28 cellular contexts compared by ENCODE assay signal in the genomic region with DNA sequence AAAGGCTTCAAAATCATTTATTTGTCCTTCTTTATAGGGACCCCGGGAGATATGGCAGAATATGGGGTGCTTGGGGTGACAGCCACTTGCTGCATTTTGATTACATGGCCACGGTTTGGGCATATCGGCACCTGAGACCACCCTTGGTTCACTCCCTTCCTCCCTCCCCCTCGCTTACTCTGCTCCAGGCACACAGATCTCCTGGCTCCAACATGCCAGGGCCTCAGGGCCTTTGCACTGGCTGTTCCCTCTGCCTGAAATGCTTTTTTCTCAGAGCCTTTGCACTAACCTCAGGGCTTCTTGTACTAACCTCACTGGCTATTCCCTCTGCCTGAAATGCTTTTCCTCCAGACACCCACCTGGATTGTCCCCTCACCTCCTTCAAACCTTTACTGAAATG. TPM values are rescaled to one million over a fixed set of nuclear protein-coding genes. Genes with fewer than 3 reads are reported as not detected.
DNase-seq lines count a peak whose midpoint lies in the region; ATAC-seq and TF ChIP-seq lines count a peak whose summit lies in the region.
"Had no signal": no experiment of that assay in that cellular context is flagged by ENCODE, and none has a peak within 500 bp of the region (broad histone marks: within the 10 kb centered on the region; RNA-seq: fewer than 3 reads in every experiment).

No MANE protein-coding gene starts in this region.

- H3K4me3 ChIP-seq in BLaER1 treated with 17β-estradiol and CSF1 and Interleukin-3, amounts not matched to agents 10 nM and 100 nM, result no peak overlapping the region
- H3K4me3 ChIP-seq in OCI-LY7 (ENCODE audit: low read depth, low read length, poor library complexity, severe bottlenecking) (no peak overlapping the region), esophagus squamous epithelium (no peak overlapping the region)
- H3K4me3 ChIP-seq: A549, GM12878, right atrium auricular region had no signal

- peaks cover 34 to 96% (median 68%) of the 10 kb centered on the region in 10 experiments for H3K4me1 ChIP-seq in BLaER1 treated with 17β-estradiol and CSF1 and Interleukin-3, amounts not matched to agents 10 nM and 100 nM
- H3K4me1 ChIP-seq in OCI-LY7 (ENCODE audit: insufficient read depth, low read length, poor library complexity, severe bottlenecking) (peaks cover 52% of the 10 kb centered on the region), esophagus squamous epithelium (peaks cover 5 to 15% (median 5%) of the 10 kb centered on the region in 3 donors)

- POLR2A ChIA-PET in activated CD8-positive, alpha-beta T cell treated with anti-CD3 and anti-CD28 coated beads, Interleukin-2, amount 10 ng/mL, durations not matched to agents 7 days and 5 days (lab: Charles Lee), result no interaction called here
- POLR2A ChIA-PET in activated CD8-positive, alpha-beta T cell treated with anti-CD3 and anti-CD28 coated beads for 36 hours (lab: Charles Lee), result interaction anchor here (0.6 kb wide), 2 partner anchors 13 to 310 kb away, joined by 3 read pairs; no protein-coding TSS in a partner anchor
- POLR2A ChIA-PET in OCI-LY7 (lab: Charles Lee), result interaction anchor here (0.6 kb wide), 1 partner anchor 13 kb away, joined by 4 read pairs; no protein-coding TSS in a partner anchor
- POLR2A ChIA-PET in naive thymus-derived CD8-positive, alpha-beta T cell (lab: Charles Lee), result interaction anchor here (0.7 to 1.1 kb wide), 3 partner anchors 23 to 825 kb away, joined by 3 to 4 read pairs (median 4); partner anchors contain the start of gene VAV1

- H3K36me3 Mint-ChIP-seq in activated CD8-positive, alpha-beta T cell treated with anti-CD3 and anti-CD28 coated beads, Interleukin-2, amount 10 ng/mL, durations not matched to agents 7 days and 5 days (ENCODE audit: low read depth), result peaks cover 78% of the 10 kb centered on the region
- peaks cover 61% of the 10 kb centered on the region for H3K36me3 Mint-ChIP-seq in activated CD8-positive, alpha-beta T cell treated with anti-CD3 and anti-CD28 coated beads for 36 hours (ENCODE audit: low read depth)
- peaks cover 10 to 45% (median 15%) of the 10 kb centered on the region in 3 donors for H3K36me3 Mint-ChIP-seq in naive thymus-derived CD8-positive, alpha-beta T cell

- H3K9me3 ChIP-seq in BLaER1 treated with 17β-estradiol and CSF1 and Interleukin-3, amounts not matched to agents 10 nM and 100 nM (replicated peaks in 1 of 11), result peaks cover 11 to 27% (median 21%) of the 10 kb centered on the region in 11 experiments; a peak in 21 of 22 replicates
- H3K9me3 ChIP-seq in OCI-LY7 (ENCODE audit: low read length), result no peaks in the 10 kb centered on the region; the same call in 1 of the 2 replicates
- H3K9me3 ChIP-seq in esophagus squamous epithelium, result peaks cover 0 to 7% (median 0%) of the 10 kb centered on the region in 3 donors

- H3K9me2 ChIP-seq in OCI-LY7 (ENCODE audit: insufficient read depth, low read length), result no peaks in the 10 kb centered on the region

- H3K9ac ChIP-seq in BLaER1 treated with 17β-estradiol and CSF1 and Interleukin-3, amounts not matched to agents 10 nM and 100 nM, result peak overlapping the region in 4 of 11 experiments; percentile 2 to 64 (median 58); a peak in 5 of 22 replicates

- in situ Hi-C loops in G401 (cut with HindIII; ENCODE audit: low sequenced_read_pairs), result no loop called here

- H3K27ac ChIP-seq in BLaER1 treated with 17β-estradiol and CSF1 and Interleukin-3, amounts not matched to agents 10 nM and 100 nM, result peak overlapping the region in 8 of 11 experiments; percentile 20 to 97 (median 44); a peak in 9 of 22 replicates
- H3K27ac ChIP-seq in OCI-LY7 (ENCODE audit: low read depth, low read length, poor library complexity, severe bottlenecking) (peak overlapping the region; percentile 43), esophagus squamous epithelium (no peak overlapping the region)
- H3K27ac ChIP-seq: A549, right atrium auricular region had no signal

- peak overlapping the region in 4 of 11 experiments; percentile 21 to 97 (median 82); a peak in 7 of 22 replicates for H3K4me2 ChIP-seq in BLaER1 treated with 17β-estradiol and CSF1 and Interleukin-3, amounts not matched to agents 10 nM and 100 nM
- 0 out of 2 replicates have a peak overlapping the region, but pooled peaks have one; percentile 17 for H3K4me2 ChIP-seq in OCI-LY7 (ENCODE audit: low read length)
- H3K4me2 ChIP-seq: A549 had no signal

- peaks cover 12 to 61% (median 44%) of the 10 kb centered on the region in 11 experiments; a peak in 19 of 22 replicates for H4K20me1 ChIP-seq in BLaER1 treated with 17β-estradiol and CSF1 and Interleukin-3, amounts not matched to agents 10 nM and 100 nM
- no peaks in the 10 kb centered on the region for H4K20me1 ChIP-seq in OCI-LY7 (ENCODE audit: insufficient read depth, low read length)

- no peaks in the 10 kb centered on the region for H3K27me3 ChIP-seq in BLaER1 treated with 17β-estradiol and CSF1 and Interleukin-3, amounts not matched to agents 10 nM and 100 nM
- peaks cover 0 to 20% (median 0%) of the 10 kb centered on the region in 4 donors for H3K27me3 ChIP-seq in esophagus squamous epithelium
- H3K27me3 ChIP-seq: right atrium auricular region had no signal

- H3K4me3 Mint-ChIP-seq in activated CD8-positive, alpha-beta T cell treated with anti-CD3 and anti-CD28 coated beads, Interleukin-2, amount 10 ng/mL, durations not matched to agents 7 days and 5 days, result no peak overlapping the region
- no peak overlapping the region for H3K4me3 Mint-ChIP-seq in activated CD8-positive, alpha-beta T cell treated with anti-CD3 and anti-CD28 coated beads for 36 hours
- H3K4me3 Mint-ChIP-seq in naive thymus-derived CD8-positive, alpha-beta T cell, result peak overlapping the region in 3 of 10 donors; percentile 2 to 19 (median 3)
- H3K4me3 Mint-ChIP-seq: H9, memory B cell had no signal

- no peaks in the 10 kb centered on the region for H3K27me3 Mint-ChIP-seq in activated CD8-positive, alpha-beta T cell treated with anti-CD3 and anti-CD28 coated beads, Interleukin-2, amount 10 ng/mL, durations not matched to agents 7 days and 5 days (ENCODE audit: low read depth)
- no peaks in the 10 kb centered on the region for H3K27me3 Mint-ChIP-seq in activated CD8-positive, alpha-beta T cell treated with anti-CD3 and anti-CD28 coated beads for 36 hours
- H3K27me3 Mint-ChIP-seq in naive thymus-derived CD8-positive, alpha-beta T cell, result no peaks in the 10 kb centered on the region
- H3K27me3 Mint-ChIP-seq: memory B cell had no signal

- no peak for TF ChIP-seq CTCF in activated CD8-positive, alpha-beta T cell treated with anti-CD3 and anti-CD28 coated beads for 36 hours (IDR thresholded peaks at IDR 0.05)
- TF ChIP-seq CTCF in OCI-LY7 (conservative IDR thresholded peaks at IDR 0.05; ENCODE audit: low read length), result no peak
- no peak for TF ChIP-seq CTCF in esophagus squamous epithelium (IDR thresholded peaks at IDR 0.05)

- ATAC-seq in activated CD8-positive, alpha-beta T cell treated with anti-CD3 and anti-CD28 coated beads, Interleukin-2, amount 10 ng/mL, durations not matched to agents 7 days and 5 days, result no peak
- ATAC-seq in activated CD8-positive, alpha-beta T cell treated with anti-CD3 and anti-CD28 coated beads for 36 hours, result no peak
- no peak for ATAC-seq in naive thymus-derived CD8-positive, alpha-beta T cell
- no peak for ATAC-seq in activated CD4-positive, CD25-positive, alpha-beta regulatory T cell treated with anti-CD3 and anti-CD28 coated beads, Interleukin-2, amount 50 U/mL, for 24 hours
- ATAC-seq: A549, GM12878, left lobe of liver, SK-N-SH treated with all-trans-retinoic acid at 6 μM for 48 hours had no signal

- H3K9me3 Mint-ChIP-seq in activated CD8-positive, alpha-beta T cell treated with anti-CD3 and anti-CD28 coated beads, Interleukin-2, amount 10 ng/mL, durations not matched to agents 7 days and 5 days (ENCODE audit: insufficient read depth), result peaks cover 4% of the 10 kb centered on the region
- H3K9me3 Mint-ChIP-seq in activated CD8-positive, alpha-beta T cell treated with anti-CD3 and anti-CD28 coated beads for 36 hours, result peaks cover 10% of the 10 kb centered on the region
- H3K9me3 Mint-ChIP-seq in naive thymus-derived CD8-positive, alpha-beta T cell, result peaks cover 0 to 7% (median 0%) of the 10 kb centered on the region in 9 donors

- peaks cover 70% of the 10 kb centered on the region for H3K4me1 Mint-ChIP-seq in activated CD8-positive, alpha-beta T cell treated with anti-CD3 and anti-CD28 coated beads, Interleukin-2, amount 10 ng/mL, durations not matched to agents 7 days and 5 days (ENCODE audit: low read depth)
- peaks cover 77% of the 10 kb centered on the region for H3K4me1 Mint-ChIP-seq in activated CD8-positive, alpha-beta T cell treated with anti-CD3 and anti-CD28 coated beads for 36 hours (ENCODE audit: low read depth)
- H3K4me1 Mint-ChIP-seq in naive thymus-derived CD8-positive, alpha-beta T cell, result peaks cover 53 to 93% (median 90%) of the 10 kb centered on the region in 4 donors

- BruUV-seq in OCI-LY7 (replicated peaks; lab: Mats Ljungman, UMichigan), result no TSS peak

- peaks cover 51 to 70% (median 57%) of the 10 kb centered on the region in 11 experiments for H3K36me3 ChIP-seq in BLaER1 treated with 17β-estradiol and CSF1 and Interleukin-3, amounts not matched to agents 10 nM and 100 nM
- H3K36me3 ChIP-seq in OCI-LY7 (ENCODE audit: insufficient read depth, low read length) (peaks cover 57% of the 10 kb centered on the region), esophagus squamous epithelium (no peaks in the 10 kb centered on the region)
- H3K36me3 ChIP-seq: right atrium auricular region had no signal

- H2AFZ ChIP-seq in OCI-LY7 (ENCODE audit: low read length), result no peak overlapping the region

- peaks cover 89% of the 10 kb centered on the region for H3K79me2 ChIP-seq in OCI-LY7 (ENCODE audit: insufficient read depth, low read depth, low read length)

- intact Hi-C loops in activated CD8-positive, alpha-beta T cell treated with anti-CD3 and anti-CD28 coated beads for 36 hours (cut with micrococcal nuclease), result no loop called here
- intact Hi-C loops in OCI-LY7 (cut with micrococcal nuclease; ENCODE audit: unreplicated experiment), result no loop called here
- intact Hi-C loops in esophagus squamous epithelium (cut with DNase I), result no loop called here

- DNase-seq in activated CD8-positive, alpha-beta T cell treated with anti-CD3 and anti-CD28 coated beads, Interleukin-2, amount 10 ng/mL, durations not matched to agents 7 days and 5 days, result no peak
- DNase-seq in activated CD8-positive, alpha-beta T cell treated with anti-CD3 and anti-CD28 coated beads for 36 hours, result no peak
- no peak for DNase-seq in OCI-LY7 (ENCODE audit: low spot score)
- DNase-seq in naive thymus-derived CD8-positive, alpha-beta T cell, result no peak
- DNase-seq in esophagus squamous epithelium (lab: John Stamatoyannopoulos, UW), result no peak
- no peak for DNase-seq in G401 (ENCODE audit: low spot score)
- DNase-seq: AML-193; caudate nucleus; cortex of kidney; DMS153; glutamatergic neuron; H9; Karpas-422; NCI-H2029 treated with DMSO at 0.1 percent for 48 hours; NCI-H526 treated with DMSO at 0.1 percent for 48 hours; Right ventricle myocardium superior; small intestine; stimulated activated naive CD4-positive, alpha-beta T cell had no signal

- 88 to 91% methylated on average over 3 to 4 of the region's 4 CpGs for WGBS in esophagus squamous epithelium, 2 donors

- peak overlapping the region; percentile 7 for H3K27ac Mint-ChIP-seq in activated CD8-positive, alpha-beta T cell treated with anti-CD3 and anti-CD28 coated beads, Interleukin-2, amount 10 ng/mL, durations not matched to agents 7 days and 5 days
- no peak overlapping the region for H3K27ac Mint-ChIP-seq in activated CD8-positive, alpha-beta T cell treated with anti-CD3 and anti-CD28 coated beads for 36 hours
- peak overlapping the region; percentile 15 to 91 (median 62) for H3K27ac Mint-ChIP-seq in naive thymus-derived CD8-positive, alpha-beta T cell
- H3K27ac Mint-ChIP-seq: activated T-helper 2 cell treated with anti-CD3 and anti-CD28 coated beads, Interferon-gamma antibody, Interleukin-2, Interleukin-4, amounts not matched to agents 10 μg/mL and 5 μg/mL and 100 μg/mL, durations not matched to agents 14 hours and 24 hours and 36 hours; H9 had no signal

- TF ChIP-seq POLR2A in esophagus squamous epithelium (IDR thresholded peaks at IDR 0.05), result no peak

- CTCF ChIA-PET in activated CD8-positive, alpha-beta T cell treated with anti-CD3 and anti-CD28 coated beads, Interleukin-2, amount 10 ng/mL, durations not matched to agents 7 days and 5 days (lab: Charles Lee), result no interaction called here
- CTCF ChIA-PET in activated CD8-positive, alpha-beta T cell treated with anti-CD3 and anti-CD28 coated beads for 36 hours (lab: Charles Lee), result no interaction called here
- CTCF ChIA-PET in OCI-LY7 (lab: Charles Lee; ENCODE audit: unreplicated experiment), result interaction anchor here (0.6 kb wide), 1 partner anchor 21 kb away, joined by 3 read pairs; no protein-coding TSS in a partner anchor

RNA-seq across cellular contexts. Expression of gene VAV1, which starts 23.8 kb away (rescaled TPM):
- total RNA-seq in activated CD8-positive, alpha-beta T cell treated with anti-CD3 and anti-CD28 coated beads, Interleukin-2, amount 10 ng/mL, durations not matched to agents 7 days and 5 days, result 100 to 1,000 TPM; 122 to 125 TPM
- 10 to 100 TPM; 61.7 to 65.4 TPM for total RNA-seq in activated CD8-positive, alpha-beta T cell treated with anti-CD3 and anti-CD28 coated beads for 36 hours
- total RNA-seq in OCI-LY7 (2014; rRNA removed; shearing (Covaris generic)), result 76.1 and 90.7 TPM in 2 replicates
- total RNA-seq in OCI-LY7 (2022) (92.7 and 107 TPM in 2 replicates), esophagus squamous epithelium (1 to 10 TPM in 3 of 4 donors, under 1 TPM in 1; 0.83 to 7.6 (median 3.6) TPM)
- total RNA-seq in naive thymus-derived CD8-positive, alpha-beta T cell, result 10 to 100 TPM; 79.5 to 85.0 TPM
- 10 to 100 TPM; 18.7 to 27.9 (median 19.9) TPM for polyA plus RNA-seq in naive thymus-derived CD8-positive, alpha-beta T cell
- total RNA-seq in G401 (2014; rRNA removed; shearing (Covaris generic)), result not detected in 2 replicates
- total RNA-seq: fibroblast of villous mesenchyme had no signal

RNA-seq across cellular contexts. Expression of gene SH2D3A, which starts 29.0 kb away (rescaled TPM):
- total RNA-seq in activated CD8-positive, alpha-beta T cell treated with anti-CD3 and anti-CD28 coated beads, Interleukin-2, amount 10 ng/mL, durations not matched to agents 7 days and 5 days, result 10 to 100 TPM; 28.2 to 28.5 TPM
- 10 to 100 TPM; 20.6 to 20.9 TPM for total RNA-seq in activated CD8-positive, alpha-beta T cell treated with anti-CD3 and anti-CD28 coated beads for 36 hours
- 7.8 and 8.5 TPM in 2 replicates for total RNA-seq in OCI-LY7 (2014; rRNA removed; shearing (Covaris generic))
- 9.8 and 13.3 TPM in 2 replicates for total RNA-seq in OCI-LY7 (2022)
- total RNA-seq in naive thymus-derived CD8-positive, alpha-beta T cell, result 10 to 100 TPM; 45.8 to 46.5 TPM
- 10 to 100 TPM; 23.0 to 47.3 (median 35.7) TPM for polyA plus RNA-seq in naive thymus-derived CD8-positive, alpha-beta T cell
- 10 to 100 TPM; 17.3 to 52.1 (median 40.6) TPM for total RNA-seq in esophagus squamous epithelium
- total RNA-seq in G401 (2014; rRNA removed; shearing (Covaris generic)), result 12.2 and 16.1 TPM in 2 replicates
- total RNA-seq: right atrium auricular region, Right ventricle myocardium superior had no signal

RNA-seq across cellular contexts. Expression of gene TRIP10, which starts 56.8 kb away (rescaled TPM):
- total RNA-seq in activated CD8-positive, alpha-beta T cell treated with anti-CD3 and anti-CD28 coated beads, Interleukin-2, amount 10 ng/mL, durations not matched to agents 7 days and 5 days, result 10 to 100 TPM; 13.9 to 15.2 TPM
- total RNA-seq in activated CD8-positive, alpha-beta T cell treated with anti-CD3 and anti-CD28 coated beads for 36 hours, result 10 to 100 TPM; 33.8 to 34.3 TPM
- total RNA-seq in OCI-LY7 (2014; rRNA removed; shearing (Covaris generic)), result 16.1 and 22.2 TPM in 2 replicates
- total RNA-seq in OCI-LY7 (2022), result 19.9 TPM in 2 replicates
- 1 to 10 TPM; 4.5 to 5.3 TPM for total RNA-seq in naive thymus-derived CD8-positive, alpha-beta T cell
- polyA plus RNA-seq in naive thymus-derived CD8-positive, alpha-beta T cell, result 1 to 10 TPM in 1 of 3 donors, under 1 TPM in 2; 0.64 to 1.0 (median 0.97) TPM
- 100 to 1,000 TPM in 3 of 4 donors, 10 to 100 TPM in 1; 67.6 to 160 (median 117) TPM for total RNA-seq in esophagus squamous epithelium
- 74.8 and 108 TPM in 2 replicates for total RNA-seq in G401 (2014; rRNA removed; shearing (Covaris generic))

RNA-seq across cellular contexts. Expression of gene GPR108, which starts 58.9 kb away (rescaled TPM):
- total RNA-seq in activated CD8-positive, alpha-beta T cell treated with anti-CD3 and anti-CD28 coated beads, Interleukin-2, amount 10 ng/mL, durations not matched to agents 7 days and 5 days, result 10 to 100 TPM; 76.7 to 85.6 TPM
- total RNA-seq in activated CD8-positive, alpha-beta T cell treated with anti-CD3 and anti-CD28 coated beads for 36 hours, result 10 to 100 TPM; 58.2 to 64.8 TPM
- 77.5 and 88.3 TPM in 2 replicates for total RNA-seq in OCI-LY7 (2014; rRNA removed; shearing (Covaris generic))
- total RNA-seq in OCI-LY7 (2022), result 63.2 and 73.2 TPM in 2 replicates
- 10 to 100 TPM; 56.8 to 58.3 TPM for total RNA-seq in naive thymus-derived CD8-positive, alpha-beta T cell
- polyA plus RNA-seq in naive thymus-derived CD8-positive, alpha-beta T cell, result 10 to 100 TPM; 51.0 to 77.1 (median 58.0) TPM
- 10 to 100 TPM; 45.7 to 72.8 (median 52.0) TPM for total RNA-seq in esophagus squamous epithelium
- total RNA-seq in G401 (2014; rRNA removed; shearing (Covaris generic)), result 27.5 and 34.7 TPM in 2 replicates

Comparison
In these comparisons a context has a peak if more than half of its experiments do, and no peak if none do; other contexts are left out.
1. H3K27ac ChIP-seq: peak in BLaER1 treated with 17β-estradiol and CSF1 and Interleukin-3, amounts not matched to agents 10 nM and 100 nM (8 of 11) and OCI-LY7 (single experiment); none in esophagus squamous epithelium (0 of 4).
2. RNA of gene VAV1, which starts 23.8 kb away (total RNA-seq): 122 to 125 TPM in activated CD8-positive, alpha-beta T cell treated with anti-CD3 and anti-CD28 coated beads, Interleukin-2, amount 10 ng/mL, durations not matched to agents 7 days and 5 days, 76.1 to 107 TPM in OCI-LY7, 79.5 to 85.0 TPM in naive thymus-derived CD8-positive, alpha-beta T cell and 61.7 to 65.4 TPM in activated CD8-positive, alpha-beta T cell treated with anti-CD3 and anti-CD28 coated beads for 36 hours; 0.83 to 7.6 TPM in esophagus squamous epithelium and not detected in G401; every median in the first group is over 4 times any median in the second.